18 cellular contexts compared by ENCODE assay signal in genomic region chr2:236214331-236214995, GRCh38. TPM values are rescaled to one million over a fixed set of nuclear protein-coding genes. Genes with fewer than 3 reads are reported as not detected.
A peak's percentile ranks its signal among the peaks of the same experiment; 100 is the strongest.
DNase-seq lines count a peak whose midpoint lies in the region; ATAC-seq, FAIRE-seq and TF ChIP-seq lines count a peak whose summit lies in the region.
"Had no signal": no experiment of that assay in that cellular context is flagged by ENCODE, and none has a peak within 500 bp of the region (broad histone marks: within the 10 kb centered on the region; RNA-seq: fewer than 3 reads in every experiment).

No MANE protein-coding gene starts in this region.

- TF ChIP-seq POLR2A in IMR-90 (IDR thresholded peaks at IDR 0.05; ENCODE audit: low read depth, low read length) (no peak), endothelial cell of umbilical vein (IDR thresholded peaks at IDR 0.05; ENCODE audit: low read depth, low read length) (no peak)

- WGBS in IMR-90 (ENCODE audit: extremely low coverage in 2 of 2, insufficient read length in 1 of 2), 2 experiments = 28% methylated on average over 65 of the region's 95 CpGs; no CpG with 5 or more reads in 1 of the 2 experiments

- H3K4me3 ChIP-seq in IMR-90 (ENCODE audit: insufficient read depth, low read depth, low read length) (no peak overlapping the region), endothelial cell of umbilical vein (replicated peaks in 1 of 3; ENCODE audit: insufficient read depth in 1 of 3, low read depth in 1 of 3, low read length in 3 of 3) (no peak overlapping the region)
- H3K4me3 ChIP-seq: K562 had no signal

- H4K20me1 ChIP-seq in IMR-90 (ENCODE audit: insufficient read depth, low read length) (no peaks in the 10 kb centered on the region), endothelial cell of umbilical vein (replicated peaks; ENCODE audit: control insufficient read depth, extremely low read depth, insufficient read depth, low read length) (no peaks in the 10 kb centered on the region)

- H3K36me3 ChIP-seq in IMR-90 (ENCODE audit: control insufficient read depth, insufficient read depth, low read length) (no peaks in the 10 kb centered on the region), endothelial cell of umbilical vein (ENCODE audit: control insufficient read depth in 2 of 2, extremely low read depth in 1 of 2, insufficient read depth in 2 of 2, low read length in 2 of 2) (no peaks in the 10 kb centered on the region)
- H3K36me3 ChIP-seq: BE2C had no signal

- no peak overlapping the region for H2AK9ac ChIP-seq in IMR-90 (replicated peaks; ENCODE audit: low read depth, low read length, poor library complexity)

- no peak overlapping the region for H3K18ac ChIP-seq in IMR-90 (ENCODE audit: low read depth, low read length)

- ATAC-seq in IMR-90 (ENCODE audit: low read depth) (no peak), GM21381 (IDR thresholded peaks at IDR 0.05; ENCODE audit: unreplicated experiment) (no peak)
- ATAC-seq: K562 had no signal

- no peaks in the 10 kb centered on the region for H3K79me1 ChIP-seq in IMR-90 (ENCODE audit: low read depth in 1 of 2, low read length in 2 of 2)

- no peak overlapping the region for H4K8ac ChIP-seq in IMR-90 (ENCODE audit: low read depth in 2 of 2, low read length in 2 of 2)

- H2AK5ac ChIP-seq in IMR-90 (ENCODE audit: low read depth, low read length) = no peak overlapping the region

- H2BK120ac ChIP-seq in IMR-90 (ENCODE audit: low read depth, low read length) = no peak overlapping the region

- H3K14ac ChIP-seq in IMR-90 (replicated peaks; ENCODE audit: low read depth, low read length) = no peak overlapping the region

- intact Hi-C loops in IMR-90 (cut with micrococcal nuclease) = no loop called here
- intact Hi-C loops in endothelial cell of umbilical vein (cut with micrococcal nuclease) = no loop called here

- no peak for TF ChIP-seq CTCF in IMR-90 (conservative IDR thresholded peaks at IDR 0.05; ENCODE audit: low read depth, low read length)
- TF ChIP-seq CTCF in endothelial cell of umbilical vein (IDR thresholded peaks at IDR 0.05; ENCODE audit: extremely low read depth in 1 of 2, insufficient read depth in 1 of 2, low read depth in 1 of 2, low read length in 2 of 2) = no peak

- H3K27me3 ChIP-seq in IMR-90 (ENCODE audit: control insufficient read depth, insufficient read depth, low read length) (peaks cover 22% of the 10 kb centered on the region), endothelial cell of umbilical vein (ENCODE audit: control insufficient read depth in 2 of 2, insufficient read depth in 2 of 2, low read length in 2 of 2) (no peaks in the 10 kb centered on the region)

- H4K5ac ChIP-seq in IMR-90 (ENCODE audit: low read depth, low read length) = no peak overlapping the region

- H3K4ac ChIP-seq in IMR-90 (ENCODE audit: low read depth, low read length) = no peak overlapping the region

- H2BK15ac ChIP-seq in IMR-90 (ENCODE audit: low read depth, low read length) = no peak overlapping the region

- H3K9me3 ChIP-seq in IMR-90 (ENCODE audit: control insufficient read depth, insufficient read depth, low read length) (no peaks in the 10 kb centered on the region; the same call in 1 of the 2 replicates), endothelial cell of umbilical vein (replicated peaks; ENCODE audit: control insufficient read depth, insufficient read depth, low read length) (no peaks in the 10 kb centered on the region)
- H3K9me3 ChIP-seq: BE2C had no signal

- in situ Hi-C loops in IMR-90 (cut with MboI; ENCODE audit: low sequenced_read_pairs) = no loop called here

- no peak for TF ChIP-seq RAD21 in IMR-90 (IDR thresholded peaks at IDR 0.05; ENCODE audit: low read length)

- no peak overlapping the region for H3K23ac ChIP-seq in IMR-90 (ENCODE audit: low read depth, low read length)

- no peak overlapping the region for H4K91ac ChIP-seq in IMR-90 (ENCODE audit: insufficient read depth, low read depth, low read length)

- H3K79me2 ChIP-seq in endothelial cell of umbilical vein (ENCODE audit: control insufficient read depth, insufficient read depth, low read length) = no peaks in the 10 kb centered on the region

- no TSS peak for BruUV-seq in IMR-90 (replicated peaks; lab: Mats Ljungman, UMichigan)
- no TSS peak for BruUV-seq in endothelial cell of umbilical vein (replicated peaks; lab: Mats Ljungman, UMichigan)

- H3K4me1 ChIP-seq in IMR-90 (ENCODE audit: control insufficient read depth, insufficient read depth, low read length) = no peaks in the 10 kb centered on the region
- peaks cover 5% of the 10 kb centered on the region for H3K4me1 ChIP-seq in endothelial cell of umbilical vein (ENCODE audit: control insufficient read depth, extremely low read depth, insufficient read depth, low read length)
- H3K4me1 ChIP-seq: BE2C had no signal

- H3K56ac ChIP-seq in IMR-90 (ENCODE audit: extremely low read depth, insufficient read depth, low read length) = no peak overlapping the region

- no peak overlapping the region for H3K9ac ChIP-seq in IMR-90 (ENCODE audit: low read depth, low read length)
- H3K9ac ChIP-seq in endothelial cell of umbilical vein (replicated peaks; ENCODE audit: extremely low read depth, insufficient read depth, low read length) = no peak overlapping the region

- CTCF ChIA-PET in IMR-90 (lab: Yijun Ruan, JAX) = interaction anchor here (0.9 kb wide), 1 partner anchor 18 kb away, joined by 4 read pairs; no protein-coding TSS in a partner anchor
- CTCF ChIA-PET in endothelial cell of umbilical vein (lab: Charles Lee) = no interaction called here

- H3K9me1 ChIP-seq in IMR-90 (ENCODE audit: insufficient read depth, low read length) (no peaks in the 10 kb centered on the region), endothelial cell of umbilical vein (replicated peaks; ENCODE audit: control insufficient read depth, extremely low read depth, insufficient read depth, low read length) (no peaks in the 10 kb centered on the region)

- H3K27ac ChIP-seq in IMR-90 (ENCODE audit: insufficient read depth, low read length) (no peak overlapping the region), endothelial cell of umbilical vein (ENCODE audit: insufficient read depth, low read depth, low read length) (no peak overlapping the region)
- H3K27ac ChIP-seq: C4-2B, HL-60 had no signal

- no peak overlapping the region for H2BK20ac ChIP-seq in IMR-90 (ENCODE audit: low read depth, low read length)

- FAIRE-seq in endothelial cell of umbilical vein (lab: Jason Lieb, UNC) = no peak
- FAIRE-seq: A204.1, G401.6, GM12891, H54, K562 had no signal

- no peak for DNase-seq in IMR-90
- DNase-seq in endothelial cell of umbilical vein (ENCODE audit: low read depth, low spot score) = no peak
- DNase-seq in retina = peak; percentile 36
- peak; percentile 19 for DNase-seq in ureter (ENCODE audit: low spot score)
- no peak for DNase-seq in Ammon's horn (ENCODE audit: low spot score)
- DNase-seq in SIG-M5 (lab: John Stamatoyannopoulos, UW) = no peak
- DNase-seq: BE2C; CD4-positive, alpha-beta memory T cell; DMS79 treated with DMSO at 0.1 percent for 48 hours; EL had no signal

- POLR2A ChIA-PET in IMR-90 (lab: Charles Lee; ENCODE audit: unreplicated experiment) (no interaction called here), endothelial cell of umbilical vein (lab: Charles Lee) (no interaction called here)

- H2BK5ac ChIP-seq in IMR-90 (ENCODE audit: low read depth, low read length, poor library complexity, severe bottlenecking) = no peak overlapping the region

- peak overlapping the region; percentile 43 for H2AFZ ChIP-seq in IMR-90 (replicated peaks; ENCODE audit: low read length, poor library complexity)
- H2AFZ ChIP-seq in endothelial cell of umbilical vein (ENCODE audit: low read depth, low read length) = peak overlapping the region; percentile 34

- H3K4me2 ChIP-seq in IMR-90 (ENCODE audit: low read depth, low read length) (no peak overlapping the region), endothelial cell of umbilical vein (ENCODE audit: insufficient read depth, low read length) (no peak overlapping the region)

- dilution Hi-C loops in IMR-90 (cut with HindIII; ENCODE audit: low sequenced_read_pairs, unreplicated experiment) (no loop called here), endothelial cell of umbilical vein (cut with MboI; ENCODE audit: extremely low pct_ligation_motif_present, low sequenced_read_pairs) (no loop called here)

TF ChIP-seq in IMR-90, 13 proteins besides CTCF, POLR2A, EP300 and RAD21 (continues in another document):
- TF ChIP-seq RCOR1 (IDR thresholded peaks at IDR 0.05; ENCODE audit: insufficient replicate concordance, low read length) = no peak

TF ChIP-seq in endothelial cell of umbilical vein, 7 proteins besides CTCF, POLR2A, EP300 and RAD21:
- TF ChIP-seq POLR2AphosphoS5 (IDR thresholded peaks at IDR 0.05; ENCODE audit: insufficient read depth, low read depth, low read length) (no peak), EZH2 (IDR thresholded peaks at IDR 0.05; ENCODE audit: borderline replicate concordance, low read depth, low read length, severe bottlenecking) (peak; percentile 23)
TF ChIP-seq in endothelial cell of umbilical vein: peak in this region for 1.

RNA-seq across cellular contexts. Expression of gene GBX2, which starts 46.3 kb away (rescaled TPM):
- total RNA-seq in IMR-90 (2012; rRNA removed) (not detected in 2 replicates), endothelial cell of umbilical vein (3.6 TPM in 2 replicates), ureter (not detected)
- polyA plus RNA-seq in IMR-90 (2012; rRNA removed) (0.10 TPM in 1 of 2 replicates, not detected in the other), endothelial cell of umbilical vein (2.4 and 3.0 TPM in 2 replicates)
- 0.04 and 0.09 TPM in 2 replicates for polyA plus RNA-seq in IMR-90 (2012; cell fraction: cytosol; rRNA removed)
- 0.06 and 0.11 TPM in 2 replicates for polyA plus RNA-seq in IMR-90 (2012; cell fraction: nucleus; rRNA removed; ENCODE audit: low replicate concordance)
- polyA plus RNA-seq in endothelial cell of umbilical vein (2011; cell fraction: cytosol; rRNA removed) = 3.8 and 4.8 TPM in 2 replicates
- 2.5 and 3.5 TPM in 2 replicates for polyA plus RNA-seq in endothelial cell of umbilical vein (2011; cell fraction: nucleus; rRNA removed)
- polyA plus RNA-seq in endothelial cell of umbilical vein (2012) = 6.0 and 9.7 TPM in 2 replicates
- 0.80 and 2.0 TPM in 2 replicates for polyA minus RNA-seq in endothelial cell of umbilical vein
- polyA minus RNA-seq in endothelial cell of umbilical vein (2011; cell fraction: cytosol; rRNA and poly(A)+ RNA removed) = 0.82 TPM
- 1.6 and 3.2 TPM in 2 replicates for polyA minus RNA-seq in endothelial cell of umbilical vein (2011; cell fraction: nucleus; rRNA and poly(A)+ RNA removed)
- total RNA-seq: CD4-positive, alpha-beta memory T cell had no signal
- polyA plus RNA-seq: CD4-positive, alpha-beta memory T cell had no signal

RNA-seq across cellular contexts. Expression of gene ASB18, which starts 49.7 kb away (rescaled TPM):
- total RNA-seq in IMR-90 (2012; rRNA removed) = not detected in 2 replicates
- polyA plus RNA-seq in IMR-90 (2012; rRNA removed) = not detected in 2 replicates
- not detected in 2 replicates for polyA plus RNA-seq in IMR-90 (2012; cell fraction: cytosol; rRNA removed)
- polyA plus RNA-seq in IMR-90 (2012; cell fraction: nucleus; rRNA removed; ENCODE audit: low replicate concordance) = not detected in 2 replicates
- total RNA-seq in endothelial cell of umbilical vein = not detected in 2 replicates
- not detected in 2 replicates for polyA plus RNA-seq in endothelial cell of umbilical vein
- polyA plus RNA-seq in endothelial cell of umbilical vein (2011; cell fraction: cytosol; rRNA removed) = not detected in 2 replicates
- not detected in 2 replicates for polyA plus RNA-seq in endothelial cell of umbilical vein (2011; cell fraction: nucleus; rRNA removed)
- 0.32 TPM in 1 of 2 replicates, not detected in the other for polyA plus RNA-seq in endothelial cell of umbilical vein (2012)
- polyA minus RNA-seq in endothelial cell of umbilical vein = not detected in 2 replicates
- polyA minus RNA-seq in endothelial cell of umbilical vein (2011; cell fraction: cytosol; rRNA and poly(A)+ RNA removed) = not detected
- polyA minus RNA-seq in endothelial cell of umbilical vein (2011; cell fraction: nucleus; rRNA and poly(A)+ RNA removed) = not detected in 2 replicates
- not detected for total RNA-seq in ureter
- total RNA-seq: CD4-positive, alpha-beta memory T cell; K562 had no signal
- polyA plus RNA-seq: CD4-positive, alpha-beta memory T cell; K562 had no signal

Comparison
In these comparisons a context has a peak if more than half of its experiments do, and no peak if none do; other contexts are left out.
1. DNase-seq: peak in retina (single experiment) and ureter (single experiment); none in IMR-90 (single experiment), endothelial cell of umbilical vein (single experiment), Ammon's horn (single experiment) and SIG-M5 (single experiment).